Comparison of ENCODE assay signal across 9 cellular contexts in the genomic region with DNA sequence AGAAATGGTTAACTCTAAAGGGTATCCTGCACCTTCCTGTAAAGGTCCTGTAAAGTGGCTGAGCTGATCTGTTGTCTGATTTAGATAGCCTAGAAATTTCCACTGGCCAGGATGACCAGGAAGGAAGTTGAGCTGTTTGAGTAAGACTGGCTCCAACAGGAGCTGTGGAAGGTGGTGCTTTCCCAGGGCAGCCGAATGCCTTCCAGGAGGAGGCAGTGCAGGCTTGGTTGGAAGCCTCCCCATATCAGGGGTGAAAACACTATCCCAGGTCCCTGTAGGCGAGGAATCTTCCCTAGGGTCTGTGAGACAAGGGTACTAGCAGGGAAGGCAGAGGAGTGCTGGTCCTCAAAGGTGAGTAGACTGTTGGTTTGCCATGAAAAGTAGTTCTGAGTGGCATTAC.
DNase-seq lines count a peak whose midpoint lies in the region; ATAC-seq and TF ChIP-seq lines count a peak whose summit lies in the region.
"Had no signal": no experiment of that assay in that cellular context is flagged by ENCODE, and none has a peak within 500 bp of the region (broad histone marks: within the 10 kb centered on the region; RNA-seq: fewer than 3 reads in every experiment).

No MANE protein-coding gene starts in this region.

- no peaks in the 10 kb centered on the region for H3F3A ChIP-seq in GM23248 (ENCODE audit: insufficient read depth)

- H3K36me3 Mint-ChIP-seq in stimulated activated effector memory CD8-positive, alpha-beta T cell treated with anti-CD3 and anti-CD28 coated beads, Interleukin-12 subunit alpha, Interleukin-12 subunit beta, amount 100 ng/mL, for 72 hours: no peaks in the 10 kb centered on the region

- no peaks in the 10 kb centered on the region for H4K20me1 ChIP-seq in GM23248 (ENCODE audit: insufficient read depth)

- H3K4me3 ChIP-seq in GM23248 (no peak overlapping the region), right atrium auricular region (no peak overlapping the region)

- H3K27me3 ChIP-seq in GM23248 (replicated peaks; ENCODE audit: insufficient read depth) (peaks cover 11% of the 10 kb centered on the region; the same call in 1 of the 2 replicates), right atrium auricular region (no peaks in the 10 kb centered on the region)

- no peak overlapping the region for H3K27ac Mint-ChIP-seq in stimulated activated effector memory CD8-positive, alpha-beta T cell treated with anti-CD3 and anti-CD28 coated beads, Interleukin-12 subunit alpha, Interleukin-12 subunit beta, amount 100 ng/mL, for 72 hours

- H3K36me3 ChIP-seq in GM23248 (ENCODE audit: low read depth): no peaks in the 10 kb centered on the region
- no peaks in the 10 kb centered on the region for H3K36me3 ChIP-seq in right atrium auricular region

- H3K9me2 ChIP-seq in GM23248 (ENCODE audit: insufficient read depth): no peaks in the 10 kb centered on the region

- no peaks in the 10 kb centered on the region for H3K4me1 Mint-ChIP-seq in stimulated activated effector memory CD8-positive, alpha-beta T cell treated with anti-CD3 and anti-CD28 coated beads, Interleukin-12 subunit alpha, Interleukin-12 subunit beta, amount 100 ng/mL, for 72 hours

- DNase-seq in GM23248 (peak; percentile 47), SW480 (ENCODE audit: low spot score) (peak; percentile 36), right atrium auricular region (ENCODE audit: low spot score) (no peak), NCI-H1417 (lab: John Stamatoyannopoulos, UW) (no peak), activated gamma-delta T cell (lab: John Stamatoyannopoulos, UW) (no peak)
- no peak for DNase-seq in stimulated activated effector memory CD8-positive, alpha-beta T cell treated with anti-CD3 and anti-CD28 coated beads, Interleukin-12 subunit alpha, Interleukin-12 subunit beta, amount 100 ng/mL, for 72 hours (ENCODE audit: low spot score in 2 of 2)
- DNase-seq: activated CD8-positive, alpha-beta memory T cell treated with anti-CD3 and anti-CD28 coated beads, Interleukin-2, amount 50 U/mL, for 48 hours; NCI-H1436 treated with DMSO at 0.1 percent for 48 hours had no signal

- H3K4me3 Mint-ChIP-seq in stimulated activated effector memory CD8-positive, alpha-beta T cell treated with anti-CD3 and anti-CD28 coated beads, Interleukin-12 subunit alpha, Interleukin-12 subunit beta, amount 100 ng/mL, for 72 hours: no peak overlapping the region

- peaks cover 5% of the 10 kb centered on the region; the same call in 1 of the 2 replicates for H3K4me1 ChIP-seq in GM23248 (ENCODE audit: insufficient read depth)
- peaks cover 0 to 10% of the 10 kb centered on the region in 2 donors for H3K4me1 ChIP-seq in right atrium auricular region

- TF ChIP-seq CTCF in right atrium auricular region (IDR thresholded peaks at IDR 0.05): peak; percentile 30 to 68

- H2AFZ ChIP-seq in GM23248: no peak overlapping the region

- H3K4me2 ChIP-seq in GM23248 (ENCODE audit: unreplicated experiment): no peak overlapping the region

- no peaks in the 10 kb centered on the region for H3K9me3 ChIP-seq in GM23248 (ENCODE audit: low read depth)
- no peaks in the 10 kb centered on the region for H3K9me3 ChIP-seq in right atrium auricular region

- no peaks in the 10 kb centered on the region for H3K79me2 ChIP-seq in GM23248 (ENCODE audit: insufficient read depth)

- in situ Hi-C loops in GM23248 (cut with MboI): no loop called here

- 42 to 43% methylated on average over 2 of the region's 2 CpGs for WGBS in GM23248 (ENCODE audit: low coverage in 1 of 2, low lambda C conversion rate in 2 of 2, missing lambda C conversion rate in 2 of 2), 2 experiments

- peak; percentile 24 for ATAC-seq in stimulated activated effector memory CD8-positive, alpha-beta T cell treated with anti-CD3 and anti-CD28 coated beads, Interleukin-12 subunit alpha, Interleukin-12 subunit beta, amount 100 ng/mL, for 72 hours
- no peak for ATAC-seq in GM19395 (IDR thresholded peaks at IDR 0.05; ENCODE audit: unreplicated experiment)

- H3K27ac ChIP-seq in GM23248 (no peak overlapping the region), right atrium auricular region (no peak overlapping the region)

- no peak overlapping the region for H3K9ac ChIP-seq in GM23248

- no peaks in the 10 kb centered on the region for H3K9me3 Mint-ChIP-seq in stimulated activated effector memory CD8-positive, alpha-beta T cell treated with anti-CD3 and anti-CD28 coated beads, Interleukin-12 subunit alpha, Interleukin-12 subunit beta, amount 100 ng/mL, for 72 hours

Comparison
In these comparisons a context has a peak if more than half of its experiments do, and no peak if none do; other contexts are left out.
1. DNase-seq: peak in GM23248 (single experiment) and SW480 (single experiment); none in right atrium auricular region (single experiment), stimulated activated effector memory CD8-positive, alpha-beta T cell treated with anti-CD3 and anti-CD28 coated beads, Interleukin-12 subunit alpha, Interleukin-12 subunit beta, amount 100 ng/mL, for 72 hours (0 of 2), NCI-H1417 (0 of 3) and activated gamma-delta T cell (single experiment).